ENCODE assay signal across 6 cellular contexts in the genomic region with DNA sequence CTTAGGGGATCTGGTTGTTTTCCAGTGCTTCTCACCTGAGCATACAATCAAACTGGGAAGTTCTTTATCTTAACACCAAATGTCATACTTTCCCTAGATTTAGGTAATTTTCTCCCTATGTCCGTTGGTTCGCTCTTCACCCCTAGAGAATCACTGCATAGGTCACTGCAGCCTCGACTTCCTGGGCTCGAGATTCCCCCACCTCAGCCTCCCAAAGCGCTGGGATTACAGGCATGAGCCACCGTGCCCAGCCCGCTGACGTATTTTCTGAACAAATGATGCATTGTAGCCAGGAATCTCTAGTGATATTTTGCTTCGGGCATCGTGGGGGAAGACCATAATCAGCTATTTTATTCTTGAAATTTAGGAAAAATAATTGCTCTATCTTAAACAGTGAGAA. TPM values are rescaled to one million over a fixed set of nuclear protein-coding genes. Genes with fewer than 3 reads are reported as not detected.
DNase-seq lines count a peak whose midpoint lies in the region; ATAC-seq, FAIRE-seq and TF ChIP-seq lines count a peak whose summit lies in the region.

No MANE protein-coding gene starts in this region.

- H3K9ac ChIP-seq in DND-41 (ENCODE audit: low read depth, low read length) = peak overlapping the region; percentile 78

- H3K4me1 ChIP-seq in DND-41 (ENCODE audit: insufficient read depth, low read length) = peaks cover 37% of the 10 kb centered on the region
- peaks cover 15 to 30% of the 10 kb centered on the region in 2 donors for H3K4me1 ChIP-seq in left lung

- CTCF ChIA-PET in WTC11 (lab: Charles Lee) = interaction anchor here (0.8 to 1.2 kb wide), 3 partner anchors 11 to 74 kb away, joined by 3 to 4 read pairs (median 3); partner anchors contain the start of gene SMARCC2

- no peaks in the 10 kb centered on the region for H3K27me3 ChIP-seq in DND-41 (ENCODE audit: insufficient read depth, low read length, poor library complexity)
- no peaks in the 10 kb centered on the region for H3K27me3 ChIP-seq in left lung

- DNase-seq in DND-41 (no peak), WTC11 (ENCODE audit: low spot score) (no peak), left lung (peak in 1 of 2 donors; percentile 36), RCC 7860 (ENCODE audit: low spot score) (no peak), NCI-H1694 (lab: John Stamatoyannopoulos, UW) (no peak)

- H3K27ac Mint-ChIP-seq in WTC11 = peak overlapping the region; percentile 100

- no peak for ATAC-seq in DND-41 (ENCODE audit: insufficient read depth, low read depth)
- no peak for ATAC-seq in WTC11
- ATAC-seq in left lung = no peak
- no peak for ATAC-seq in GM21825 (IDR thresholded peaks at IDR 0.05; ENCODE audit: unreplicated experiment)

- peak overlapping the region; percentile 100 for H3K4me3 Mint-ChIP-seq in WTC11

- H3K4me2 ChIP-seq in DND-41 (ENCODE audit: insufficient read depth, low read length) = peak overlapping the region; percentile 97

- no peaks in the 10 kb centered on the region for H3K27me3 Mint-ChIP-seq in WTC11 (ENCODE audit: low read depth)

- peak overlapping the region; percentile 90 for H2AFZ ChIP-seq in DND-41 (ENCODE audit: low read depth, low read length)

- H3K27ac ChIP-seq in DND-41 (ENCODE audit: low read length) (peak overlapping the region; percentile 91), left lung (peak overlapping the region; percentile 95)

- H3K9me3 ChIP-seq in DND-41 (ENCODE audit: insufficient read depth, low read length, severe bottlenecking) = no peaks in the 10 kb centered on the region
- H3K9me3 ChIP-seq in left lung = no peaks in the 10 kb centered on the region

- H3K79me2 ChIP-seq in DND-41 (ENCODE audit: insufficient read depth, low read length) = peaks cover 34% of the 10 kb centered on the region

- intact Hi-C loops in left lung (cut with DNase I) = no loop called here

- 0 out of 2 replicates have a peak, but pooled peaks cover 2% of the 10 kb centered on the region for H4K20me1 ChIP-seq in DND-41 (ENCODE audit: insufficient read depth, low read length)

- no peaks in the 10 kb centered on the region for H3K9me3 Mint-ChIP-seq in WTC11

- peaks cover 50% of the 10 kb centered on the region for H3K36me3 Mint-ChIP-seq in WTC11

- FAIRE-seq in RCC 7860 (lab: Jason Lieb, UNC) = no peak

- H3K4me3 ChIP-seq in DND-41 (ENCODE audit: low read depth in 1 of 2, low read length in 2 of 2) (peak overlapping the region in 1 of 2 experiments; percentile 68; a peak in 2 of 4 replicates), left lung (peak overlapping the region; percentile 56 to 66)

- H3K36me3 ChIP-seq in DND-41 (ENCODE audit: insufficient read depth, low read length) (peaks cover 57% of the 10 kb centered on the region), left lung (peaks cover 0 to 47% of the 10 kb centered on the region in 2 donors)

- peaks cover 21% of the 10 kb centered on the region for H3K4me1 Mint-ChIP-seq in WTC11

- no peak for TF ChIP-seq CTCF in DND-41 (IDR thresholded peaks at IDR 0.05; ENCODE audit: borderline replicate concordance, extremely low read depth, low read length, poor library complexity, severe bottlenecking)
- TF ChIP-seq CTCF in WTC11 (IDR thresholded peaks at IDR 0.05) = no peak
- no peak for TF ChIP-seq CTCF in left lung (IDR thresholded peaks at IDR 0.05)

- POLR2A ChIA-PET in WTC11 (lab: Charles Lee) = interaction anchor here (0.7 to 1.8 kb wide), 3 partner anchors 11 to 74 kb away, joined by 3 to 8 read pairs (median 3); partner anchors contain the start of genes PA2G4 and SMARCC2

TF ChIP-seq in WTC11, 78 proteins besides CTCF, POLR2A, EP300 and RAD21:
- TF ChIP-seq ESRRA (CRISPR knock-in tag; IDR thresholded peaks at IDR 0.05; ENCODE audit: borderline replicate concordance) (no peak), IRF2 (CRISPR knock-in tag; IDR thresholded peaks at IDR 0.05; ENCODE audit: borderline replicate concordance, low read depth) (no peak), CBFB (CRISPR knock-in tag; IDR thresholded peaks at IDR 0.05; ENCODE audit: low read depth) (no peak), ZNF263 (CRISPR knock-in tag; IDR thresholded peaks at IDR 0.05; ENCODE audit: low read depth) (no peak), FOXP4 (CRISPR knock-in tag; IDR thresholded peaks at IDR 0.05) (no peak), GTF2I (CRISPR knock-in tag; conservative IDR thresholded peaks at IDR 0.05) (no peak), ATF3 (CRISPR knock-in tag; conservative IDR thresholded peaks at IDR 0.05) (no peak), SOX15 (CRISPR knock-in tag; IDR thresholded peaks at IDR 0.05) (no peak), SMAD3 (CRISPR knock-in tag; IDR thresholded peaks at IDR 0.05; ENCODE audit: borderline replicate concordance) (no peak), NFYB (CRISPR knock-in tag; conservative IDR thresholded peaks at IDR 0.05; ENCODE audit: low read depth) (no peak), NR1H2 (CRISPR knock-in tag; IDR thresholded peaks at IDR 0.05) (no peak)
- TF ChIP-seq, protein P1, sequence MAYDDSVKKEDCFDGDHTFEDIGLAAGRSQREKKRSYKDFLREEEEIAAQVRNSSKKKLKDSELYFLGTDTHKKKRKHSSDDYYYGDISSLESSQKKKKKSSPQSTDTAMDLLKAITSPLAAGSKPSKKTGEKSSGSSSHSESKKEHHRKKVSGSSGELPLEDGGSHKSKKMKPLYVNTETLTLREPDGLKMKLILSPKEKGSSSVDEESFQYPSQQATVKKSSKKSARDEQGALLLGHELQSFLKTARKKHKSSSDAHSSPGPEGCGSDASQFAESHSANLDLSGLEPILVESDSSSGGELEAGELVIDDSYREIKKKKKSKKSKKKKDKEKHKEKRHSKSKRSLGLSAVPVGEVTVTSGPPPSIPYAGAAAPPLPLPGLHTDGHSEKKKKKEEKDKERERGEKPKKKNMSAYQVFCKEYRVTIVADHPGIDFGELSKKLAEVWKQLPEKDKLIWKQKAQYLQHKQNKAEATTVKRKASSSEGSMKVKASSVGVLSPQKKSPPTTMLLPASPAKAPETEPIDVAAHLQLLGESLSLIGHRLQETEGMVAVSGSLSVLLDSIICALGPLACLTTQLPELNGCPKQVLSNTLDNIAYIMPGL (CRISPR knock-in tag; IDR thresholded peaks at IDR 0.05) = no peak
- TF ChIP-seq, protein P2, sequence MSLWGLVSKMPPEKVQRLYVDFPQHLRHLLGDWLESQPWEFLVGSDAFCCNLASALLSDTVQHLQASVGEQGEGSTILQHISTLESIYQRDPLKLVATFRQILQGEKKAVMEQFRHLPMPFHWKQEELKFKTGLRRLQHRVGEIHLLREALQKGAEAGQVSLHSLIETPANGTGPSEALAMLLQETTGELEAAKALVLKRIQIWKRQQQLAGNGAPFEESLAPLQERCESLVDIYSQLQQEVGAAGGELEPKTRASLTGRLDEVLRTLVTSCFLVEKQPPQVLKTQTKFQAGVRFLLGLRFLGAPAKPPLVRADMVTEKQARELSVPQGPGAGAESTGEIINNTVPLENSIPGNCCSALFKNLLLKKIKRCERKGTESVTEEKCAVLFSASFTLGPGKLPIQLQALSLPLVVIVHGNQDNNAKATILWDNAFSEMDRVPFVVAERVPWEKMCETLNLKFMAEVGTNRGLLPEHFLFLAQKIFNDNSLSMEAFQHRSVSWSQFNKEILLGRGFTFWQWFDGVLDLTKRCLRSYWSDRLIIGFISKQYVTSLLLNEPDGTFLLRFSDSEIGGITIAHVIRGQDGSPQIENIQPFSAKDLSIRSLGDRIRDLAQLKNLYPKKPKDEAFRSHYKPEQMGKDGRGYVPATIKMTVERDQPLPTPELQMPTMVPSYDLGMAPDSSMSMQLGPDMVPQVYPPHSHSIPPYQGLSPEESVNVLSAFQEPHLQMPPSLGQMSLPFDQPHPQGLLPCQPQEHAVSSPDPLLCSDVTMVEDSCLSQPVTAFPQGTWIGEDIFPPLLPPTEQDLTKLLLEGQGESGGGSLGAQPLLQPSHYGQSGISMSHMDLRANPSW (CRISPR knock-in tag; conservative IDR thresholded peaks at IDR 0.05; ENCODE audit: low read depth) = no peak

RNA-seq across cellular contexts. Expression of gene RPL41, which starts 1.1 kb away (rescaled TPM):
- total RNA-seq in WTC11 (2021) = 4,004 to 4,366 TPM (median 4,314 TPM) in 3 replicates
- total RNA-seq in left lung = 1,000 to 10,000 TPM; 3,023 to 3,157 TPM

RNA-seq across cellular contexts. Expression of gene ZC3H10, which starts 2.7 kb away (rescaled TPM):
- 11.3 to 13.6 TPM (median 13.1 TPM) in 3 replicates for total RNA-seq in WTC11 (2021)
- total RNA-seq in left lung = 1 to 10 TPM; 6.0 to 8.7 TPM

RNA-seq across cellular contexts. Expression of gene PA2G4, which starts 11.0 kb away (rescaled TPM):
- total RNA-seq in WTC11 (2021) = 198 to 249 TPM (median 199 TPM) in 3 replicates
- 100 to 1,000 TPM in 1 of 2 donors, 10 to 100 TPM in 1; 62.0 to 103 TPM for total RNA-seq in left lung

RNA-seq across cellular contexts. Expression of gene ESYT1, which starts 12.7 kb away (rescaled TPM):
- total RNA-seq in WTC11 (2021) (77.7 to 80.8 TPM (median 80.1 TPM) in 3 replicates), left lung (100 to 1,000 TPM; 102 to 116 TPM)

RNA-seq across cellular contexts. Expression of gene ERBB3, which starts 35.4 kb away (rescaled TPM):
- total RNA-seq in WTC11 (2021) = 49.2 to 64.3 TPM (median 52.4 TPM) in 3 replicates
- 10 to 100 TPM; 38.6 to 88.8 TPM for total RNA-seq in left lung
